In the genomic region with DNA sequence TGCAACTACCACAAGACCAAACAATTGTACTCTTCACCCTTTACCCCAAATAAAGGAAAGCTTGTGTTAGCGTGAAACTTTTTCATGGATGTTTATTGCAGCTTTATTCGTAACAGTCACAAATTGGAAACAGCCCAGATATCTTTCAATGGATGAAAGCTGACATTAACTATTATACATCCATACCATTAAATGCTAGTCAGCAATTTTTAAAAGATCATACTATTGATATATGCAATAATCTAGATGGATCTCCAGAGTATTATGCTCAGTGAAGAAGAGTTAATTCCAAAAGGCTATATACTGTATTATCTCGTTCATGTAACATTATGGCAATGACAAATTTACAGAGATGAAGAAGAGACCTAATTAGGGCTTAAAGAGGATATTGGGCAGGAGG, we compare ENCODE assay signal across 28 cellular contexts.
"Had no signal": no experiment of that assay in that cellular context is flagged by ENCODE, and none has a peak within 500 bp of the region (broad histone marks: within the 10 kb centered on the region; RNA-seq: fewer than 3 reads in every experiment).

No MANE protein-coding gene starts in this region.

- H3K4me1 ChIP-seq: colonic mucosa, esophagus muscularis mucosa, esophagus squamous epithelium, foreskin keratinocyte, gastrocnemius medialis, gastroesophageal sphincter had no signal

- H3K4me3 ChIP-seq: colonic mucosa, coronary artery, dorsolateral prefrontal cortex, esophagus muscularis mucosa, esophagus squamous epithelium, gastrocnemius medialis, gastroesophageal sphincter, heart left ventricle, heart right ventricle had no signal

- ATAC-seq: effector memory CD8-positive, alpha-beta T cell; esophagus mucosa; foreskin keratinocyte; gastrocnemius medialis; gastroesophageal sphincter; heart left ventricle; heart right ventricle had no signal

- DNase-seq: colonic mucosa; cortex of kidney; dermis blood vessel endothelial cell; dorsolateral prefrontal cortex; effector CD4-positive, alpha-beta T cell; effector CD8-positive, alpha-beta T cell; effector memory CD4-positive, alpha-beta T cell; effector memory CD8-positive, alpha-beta T cell; endodermal cell; erythroblast; esophagus squamous epithelium; foreskin fibroblast; foreskin keratinocyte; foreskin melanocyte; gastrocnemius medialis; glutamatergic neuron; head of caudate nucleus; heart left ventricle; heart right ventricle had no signal

- H3K9me3 ChIP-seq: colonic mucosa, esophagus squamous epithelium, gastrocnemius medialis, gastroesophageal sphincter, heart left ventricle had no signal

- FAIRE-seq: colon, endometrium, endothelial cell of umbilical vein, frontal cortex had no signal

- H3K27ac ChIP-seq: colonic mucosa, coronary artery, dorsolateral prefrontal cortex, epithelial cell of prostate, esophagus muscularis mucosa, esophagus squamous epithelium, foreskin keratinocyte, gastrocnemius medialis, gastroesophageal sphincter, heart left ventricle, heart right ventricle had no signal

- H3K27me3 ChIP-seq: colonic mucosa, dorsolateral prefrontal cortex, esophagus muscularis mucosa, esophagus squamous epithelium, foreskin keratinocyte, gastrocnemius medialis, gastroesophageal sphincter, heart left ventricle, heart right ventricle had no signal

- H3K36me3 ChIP-seq: colonic mucosa, esophagus muscularis mucosa, esophagus squamous epithelium, gastrocnemius medialis, gastroesophageal sphincter, heart left ventricle, heart right ventricle had no signal
